35 cellular contexts compared by ENCODE assay signal in the genomic region with DNA sequence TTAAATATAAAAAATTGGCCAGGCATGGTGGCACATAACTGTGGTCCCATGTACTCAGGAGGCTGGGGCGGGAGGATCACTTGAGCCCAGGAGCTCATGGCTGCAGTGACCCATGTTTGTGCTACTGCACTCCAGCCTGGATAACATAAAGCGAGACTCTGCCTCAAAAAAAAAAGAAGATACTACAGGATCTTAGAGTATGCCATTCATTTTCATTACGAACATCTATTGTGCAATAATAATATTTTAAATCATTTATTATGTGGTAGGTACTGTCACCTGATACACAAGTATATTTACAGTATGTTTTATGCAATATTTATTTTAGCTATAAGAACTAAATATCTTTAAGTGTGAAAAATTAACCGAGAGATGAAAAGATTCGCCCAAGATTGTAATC. TPM values are rescaled to one million over a fixed set of nuclear protein-coding genes. Genes with fewer than 3 reads are reported as not detected.
"Had no signal": no experiment of that assay in that cellular context is flagged by ENCODE, and none has a peak within 500 bp of the region (broad histone marks: within the 10 kb centered on the region; RNA-seq: fewer than 3 reads in every experiment).

No MANE protein-coding gene starts in this region.

- H3K27me3 Mint-ChIP-seq: activated B cell treated with CpG ODN at 0.5 μM for 24 hours, brain had no signal

- H3K4me1 ChIP-seq: ascending aorta had no signal

- H3K9me3 ChIP-seq: ascending aorta had no signal

- DNase-seq: activated B cell treated with CpG ODN at 0.5 μM for 24 hours; activated CD4-positive, alpha-beta memory T cell treated with anti-CD3 and anti-CD28 coated beads, Interleukin-2, amount 10 ng/mL, durations not matched to agents 7 days and 5 days; activated CD4-positive, alpha-beta T cell treated with anti-CD3 and anti-CD28 coated beads for 1 hour; activated CD4-positive, alpha-beta T cell treated with anti-CD3 and anti-CD28 coated beads for 36 hours; activated CD4-positive, alpha-beta T cell treated with anti-CD3 and anti-CD28 coated beads for 48 hours; activated CD4-positive, alpha-beta T cell treated with anti-CD3 and anti-CD28 coated beads, Interleukin-2, amount 10 ng/mL, durations not matched to agents 7 days and 5 days; activated CD4-positive, alpha-beta T cell treated with anti-CD3 and anti-CD28 coated beads, Interleukin-2, amount 50 U/mL, for 48 hours; activated CD8-positive, alpha-beta memory T cell treated with anti-CD3 and anti-CD28 coated beads for 24 hours; activated CD8-positive, alpha-beta memory T cell treated with anti-CD3 and anti-CD28 coated beads, Interleukin-2, amount 10 ng/mL, durations not matched to agents 7 days and 5 days; activated CD8-positive, alpha-beta memory T cell treated with anti-CD3 and anti-CD28 coated beads, Interleukin-2, amount 50 U/mL, for 48 hours; activated CD8-positive, alpha-beta T cell treated with anti-CD3 and anti-CD28 coated beads, Interleukin-2, amount 10 ng/mL, durations not matched to agents 7 days and 5 days; activated effector memory CD4-positive, alpha-beta T cell treated with Interleukin-2 at 50 U/mL for 16 hours; activated gamma-delta T cell; activated naive CD4-positive, alpha-beta T cell treated with anti-CD3 and anti-CD28 coated beads for 36 hours; activated naive CD4-positive, alpha-beta T cell treated with anti-CD3 and anti-CD28 coated beads, Interleukin-2, amount 50 U/mL, for 16 hours; activated naive CD8-positive, alpha-beta T cell treated with anti-CD3 and anti-CD28 coated beads, Interleukin-2, amount 10 ng/mL, durations not matched to agents 7 days and 5 days; activated naive CD8-positive, alpha-beta T cell treated with anti-CD3 and anti-CD28 coated beads, Interleukin-2, amount 50 U/mL, for 24 hours; activated T-cell treated with anti-CD3 and anti-CD28 coated beads, Interleukin-2, amount 50 U/mL, for 24 hours; activated T-cell treated with anti-CD3 and anti-CD28 coated beads, Interleukin-2, amount 50 U/mL, for 48 hours; amygdala; anterior cingulate cortex; caudate nucleus; cerebellar nuclear complex; T-helper 1 cell; T-helper 2 cell; T-helper 9 cell had no signal

- H3K9me3 Mint-ChIP-seq: activated B cell treated with CpG ODN at 0.5 μM for 24 hours; activated CD4-positive, alpha-beta memory T cell treated with anti-CD3 and anti-CD28 coated beads, Interleukin-2, amount 10 ng/mL, durations not matched to agents 7 days and 5 days; activated naive CD4-positive, alpha-beta T cell treated with anti-CD3 and anti-CD28 coated beads for 36 hours; activated naive CD8-positive, alpha-beta T cell treated with anti-CD3 and anti-CD28 coated beads, Interleukin-2, amount 10 ng/mL, durations not matched to agents 7 days and 5 days; activated T-cell treated with anti-CD3 and anti-CD28 coated beads, Interleukin-2, amount 50 U/mL, for 24 hours; activated T-helper 2 cell treated with anti-CD3 and anti-CD28 coated beads, Interferon-gamma antibody, Interleukin-2, Interleukin-4, amounts not matched to agents 10 μg/mL and 5 μg/mL and 100 μg/mL, durations not matched to agents 14 hours and 24 hours and 36 hours; brain; central memory CD8-positive, alpha-beta T cell; T-helper 1 cell treated with Interleukin-12 subunit alpha and Interleukin-12 subunit beta and Interleukin-4 antibody, amounts not matched to agents 30 μg/mL and 1 μg/mL, for 36 hours; T-helper 2 cell treated with Interferon-gamma antibody and Interleukin-4, amounts not matched to agents 5 μg/mL and 100 μg/mL, for 36 hours had no signal

- H3K27ac ChIP-seq: ascending aorta, cardiac muscle cell, VCaP had no signal

- ATAC-seq: activated CD4-positive, alpha-beta T cell treated with anti-CD3 and anti-CD28 coated beads for 36 hours; activated CD8-positive, alpha-beta memory T cell treated with anti-CD3 and anti-CD28 coated beads, Interleukin-2, amount 10 ng/mL, durations not matched to agents 7 days and 5 days; activated CD8-positive, alpha-beta T cell treated with anti-CD3 and anti-CD28 coated beads, Interleukin-2, amount 10 ng/mL, durations not matched to agents 7 days and 5 days; activated naive CD8-positive, alpha-beta T cell treated with anti-CD3 and anti-CD28 coated beads, Interleukin-2, amount 50 U/mL, for 24 hours had no signal

- H3K4me1 Mint-ChIP-seq: brain had no signal

- H3K4me3 ChIP-seq: ascending aorta, cardiac muscle cell had no signal

- H3K27me3 ChIP-seq: ascending aorta had no signal

- H3K4me3 Mint-ChIP-seq: activated B cell treated with CpG ODN at 0.5 μM for 24 hours; activated CD4-positive, alpha-beta memory T cell treated with anti-CD3 and anti-CD28 coated beads, Interleukin-2, amount 10 ng/mL, durations not matched to agents 7 days and 5 days; activated CD4-positive, alpha-beta T cell treated with anti-CD3 and anti-CD28 coated beads for 36 hours; activated CD4-positive, alpha-beta T cell treated with anti-CD3 and anti-CD28 coated beads, Interleukin-2, amount 10 ng/mL, durations not matched to agents 7 days and 5 days; activated CD8-positive, alpha-beta memory T cell treated with anti-CD3 and anti-CD28 coated beads, Interleukin-2, amount 10 ng/mL, durations not matched to agents 7 days and 5 days; activated CD8-positive, alpha-beta T cell treated with anti-CD3 and anti-CD28 coated beads, Interleukin-2, amount 10 ng/mL, durations not matched to agents 7 days and 5 days; activated naive CD4-positive, alpha-beta T cell treated with anti-CD3 and anti-CD28 coated beads for 36 hours; activated naive CD8-positive, alpha-beta T cell; activated naive CD8-positive, alpha-beta T cell treated with anti-CD3 and anti-CD28 coated beads, Interleukin-2, amount 10 ng/mL, durations not matched to agents 7 days and 5 days; activated naive CD8-positive, alpha-beta T cell treated with anti-CD3 and anti-CD28 coated beads, Interleukin-2, amount 50 U/mL, for 24 hours; activated T-cell treated with anti-CD3 and anti-CD28 coated beads, Interleukin-2, amount 50 U/mL, for 24 hours; brain; central memory CD8-positive, alpha-beta T cell; T-helper 1 cell treated with Interleukin-12 subunit alpha and Interleukin-12 subunit beta and Interleukin-4 antibody, amounts not matched to agents 30 μg/mL and 1 μg/mL, for 36 hours; T-helper 2 cell treated with Interferon-gamma antibody and Interleukin-4, amounts not matched to agents 5 μg/mL and 100 μg/mL, for 36 hours had no signal

- H3K27ac Mint-ChIP-seq: activated B cell treated with CpG ODN at 0.5 μM for 24 hours; activated CD4-positive, alpha-beta memory T cell treated with anti-CD3 and anti-CD28 coated beads, Interleukin-2, amount 10 ng/mL, durations not matched to agents 7 days and 5 days; activated CD4-positive, alpha-beta T cell treated with anti-CD3 and anti-CD28 coated beads for 36 hours; activated CD4-positive, alpha-beta T cell treated with anti-CD3 and anti-CD28 coated beads, Interleukin-2, amount 10 ng/mL, durations not matched to agents 7 days and 5 days; activated CD8-positive, alpha-beta memory T cell treated with anti-CD3 and anti-CD28 coated beads, Interleukin-2, amount 10 ng/mL, durations not matched to agents 7 days and 5 days; activated CD8-positive, alpha-beta T cell treated with anti-CD3 and anti-CD28 coated beads, Interleukin-2, amount 10 ng/mL, durations not matched to agents 7 days and 5 days; activated naive CD4-positive, alpha-beta T cell treated with anti-CD3 and anti-CD28 coated beads for 36 hours; activated naive CD8-positive, alpha-beta T cell; activated naive CD8-positive, alpha-beta T cell treated with anti-CD3 and anti-CD28 coated beads, Interleukin-2, amount 10 ng/mL, durations not matched to agents 7 days and 5 days; activated naive CD8-positive, alpha-beta T cell treated with anti-CD3 and anti-CD28 coated beads, Interleukin-2, amount 50 U/mL, for 24 hours; activated T-cell treated with anti-CD3 and anti-CD28 coated beads, Interleukin-2, amount 50 U/mL, for 24 hours; activated T-helper 2 cell treated with anti-CD3 and anti-CD28 coated beads, Interferon-gamma antibody, Interleukin-2, Interleukin-4, amounts not matched to agents 10 μg/mL and 5 μg/mL and 100 μg/mL, durations not matched to agents 14 hours and 24 hours and 36 hours; brain; T-helper 1 cell treated with Interleukin-12 subunit alpha and Interleukin-12 subunit beta and Interleukin-4 antibody, amounts not matched to agents 30 μg/mL and 1 μg/mL, for 36 hours; T-helper 2 cell treated with Interferon-gamma antibody and Interleukin-4, amounts not matched to agents 5 μg/mL and 100 μg/mL, for 36 hours had no signal

- H3K36me3 ChIP-seq: ascending aorta, cardiac muscle cell had no signal

- H3K36me3 Mint-ChIP-seq: activated CD8-positive, alpha-beta memory T cell treated with anti-CD3 and anti-CD28 coated beads, Interleukin-2, amount 10 ng/mL, durations not matched to agents 7 days and 5 days; activated naive CD8-positive, alpha-beta T cell treated with anti-CD3 and anti-CD28 coated beads, Interleukin-2, amount 10 ng/mL, durations not matched to agents 7 days and 5 days; brain had no signal

RNA-seq across cellular contexts. Expression of a gene that starts 9.3 kb away (rescaled TPM):
- total RNA-seq: activated B cell treated with CpG ODN at 0.5 μM for 24 hours had no signal
- polyA plus RNA-seq: cardiac muscle cell had no signal
